In the genomic region with DNA sequence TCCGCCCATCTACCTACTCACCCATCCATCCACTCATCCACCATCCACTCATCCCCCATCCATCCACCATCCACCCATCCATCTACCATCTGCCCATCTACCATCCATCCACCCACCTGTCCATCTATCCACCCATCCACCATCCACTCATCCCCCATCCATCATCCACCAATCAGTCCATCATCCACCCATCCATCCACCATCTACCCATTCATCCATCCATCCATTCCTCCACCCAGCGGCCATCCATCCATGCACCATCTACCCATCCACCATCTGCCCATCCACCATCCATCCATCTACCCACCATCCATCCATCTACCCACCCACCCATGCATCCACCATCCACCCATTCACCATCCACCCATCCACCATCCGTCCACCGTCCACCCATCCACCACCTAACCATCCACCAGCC, we compare ENCODE assay signal across 13 cellular contexts. TPM values are rescaled to one million over a fixed set of nuclear protein-coding genes. Genes with fewer than 3 reads are reported as not detected.
DNase-seq lines count a peak whose midpoint lies in the region; ATAC-seq and TF ChIP-seq lines count a peak whose summit lies in the region.
"Had no signal": no experiment of that assay in that cellular context is flagged by ENCODE, and none has a peak within 500 bp of the region (broad histone marks: within the 10 kb centered on the region; RNA-seq: fewer than 3 reads in every experiment).

No MANE protein-coding gene starts in this region.

- H3K9me3 Mint-ChIP-seq in CD4-positive, CD25-positive, alpha-beta regulatory T cell, result no peaks in the 10 kb centered on the region
- peaks cover 0 to 21% (median 0%) of the 10 kb centered on the region in 11 donors for H3K9me3 Mint-ChIP-seq in naive thymus-derived CD4-positive, alpha-beta T cell
- H3K9me3 Mint-ChIP-seq: mesothelial cell of epicardium, WTC11 had no signal

- TF ChIP-seq POLR2A in uterus (IDR thresholded peaks at IDR 0.05), result no peak

- peak overlapping the region in 2 of 3 donors; percentile 99 to 100 for H3K27ac Mint-ChIP-seq in CD4-positive, CD25-positive, alpha-beta regulatory T cell
- peak overlapping the region; percentile 42 to 100 (median 94) for H3K27ac Mint-ChIP-seq in naive thymus-derived CD4-positive, alpha-beta T cell

- H3K27ac ChIP-seq in CD4-positive, CD25-positive, alpha-beta regulatory T cell (ENCODE audit: insufficient read depth, low read length, poor library complexity, severe bottlenecking), result peak overlapping the region; percentile 99
- no peak overlapping the region for H3K27ac ChIP-seq in HEK293 (ENCODE audit: extremely low read depth, low read depth, low read length)
- peak overlapping the region; percentile 4 to 99 for H3K27ac ChIP-seq in ascending aorta
- peak overlapping the region; percentile 50 for H3K27ac ChIP-seq in naive thymus-derived CD4-positive, alpha-beta T cell (ENCODE audit: low read depth, low read length)
- H3K27ac ChIP-seq in uterus, result no peak overlapping the region

- POLR2A ChIA-PET in HEK293 (lab: Yijun Ruan, JAX), result no interaction called here
- POLR2A ChIA-PET in naive thymus-derived CD4-positive, alpha-beta T cell (lab: Charles Lee), result interaction anchor here (1.0 to 6.7 kb wide), 2 partner anchors 10 to 15 kb away, joined by 4 to 216 read pairs; a partner anchor contains a TSS

- peaks cover 50% of the 10 kb centered on the region for H3K4me1 ChIP-seq in CD4-positive, CD25-positive, alpha-beta regulatory T cell (ENCODE audit: control insufficient read depth, insufficient read depth, low read length, poor library complexity, severe bottlenecking)
- peaks cover 2% of the 10 kb centered on the region; the same call in 1 of the 2 replicates for H3K4me1 ChIP-seq in HEK293 (ENCODE audit: control insufficient read depth, insufficient read depth, low read length)
- H3K4me1 ChIP-seq in ascending aorta, result peaks cover 4 to 29% of the 10 kb centered on the region in 2 donors
- H3K4me1 ChIP-seq in naive thymus-derived CD4-positive, alpha-beta T cell (ENCODE audit: control insufficient read depth in 2 of 2, insufficient read depth in 2 of 2, low read length in 2 of 2), result peaks cover 32 to 41% of the 10 kb centered on the region in 2 donors
- peaks cover 0 to 13% of the 10 kb centered on the region in 2 donors for H3K4me1 ChIP-seq in uterus

- intact Hi-C loops in ascending aorta (cut with DNase I), result no loop called here
- intact Hi-C loops in naive thymus-derived CD4-positive, alpha-beta T cell (cut with micrococcal nuclease), result loop anchor here in 1 of 2 donors (2.0 kb wide), 1 partner anchor 14 kb away; a partner anchor contains a TSS
- intact Hi-C loops in uterus (cut with DNase I; ENCODE audit: low total_unique reads), result no loop called here

- H3K4me3 Mint-ChIP-seq in CD4-positive, CD25-positive, alpha-beta regulatory T cell, result peak overlapping the region in 2 of 4 donors; percentile 93
- H3K4me3 Mint-ChIP-seq in naive thymus-derived CD4-positive, alpha-beta T cell, result peak overlapping the region in 4 of 10 donors; percentile 55 to 83 (median 63)
- H3K4me3 Mint-ChIP-seq: mesothelial cell of epicardium, WTC11 had no signal

- H3K36me3 Mint-ChIP-seq in CD4-positive, CD25-positive, alpha-beta regulatory T cell, result no peaks in the 10 kb centered on the region
- peaks cover 0 to 30% (median 0%) of the 10 kb centered on the region in 5 donors for H3K36me3 Mint-ChIP-seq in naive thymus-derived CD4-positive, alpha-beta T cell
- H3K36me3 Mint-ChIP-seq: mesothelial cell of epicardium, WTC11 had no signal

- H3K9me3 ChIP-seq in CD4-positive, CD25-positive, alpha-beta regulatory T cell (ENCODE audit: control insufficient read depth in 2 of 2, low read length in 2 of 2), result no peaks in the 10 kb centered on the region
- H3K9me3 ChIP-seq in HEK293 (ENCODE audit: control insufficient read depth, insufficient read depth, low read depth, low read length) (no peaks in the 10 kb centered on the region), ascending aorta (no peaks in the 10 kb centered on the region), uterus (no peaks in the 10 kb centered on the region)
- H3K9me3 ChIP-seq in naive thymus-derived CD4-positive, alpha-beta T cell (ENCODE audit: control insufficient read depth in 2 of 3, low read length in 3 of 3), result no peaks in the 10 kb centered on the region

- no peak for TF ChIP-seq CTCF in HEK293 (tag by site-specific recombination; IDR thresholded peaks at IDR 0.05)
- no peak for TF ChIP-seq CTCF in ascending aorta (IDR thresholded peaks at IDR 0.05)
- no peak for TF ChIP-seq CTCF in uterus (IDR thresholded peaks at IDR 0.05)

- ATAC-seq in CD4-positive, CD25-positive, alpha-beta regulatory T cell (ENCODE audit: low read depth in 2 of 2), result no peak
- no peak for ATAC-seq in naive thymus-derived CD4-positive, alpha-beta T cell
- no peak for ATAC-seq in activated CD4-positive, CD25-positive, alpha-beta regulatory T cell treated with anti-CD3 and anti-CD28 coated beads, Interleukin-2, amount 50 U/mL, for 24 hours
- ATAC-seq: WTC11 had no signal

- no peaks in the 10 kb centered on the region for H3K36me3 ChIP-seq in CD4-positive, CD25-positive, alpha-beta regulatory T cell (ENCODE audit: control insufficient read depth, insufficient read depth, low read length)
- H3K36me3 ChIP-seq in HEK293 (ENCODE audit: control insufficient read depth in 2 of 2, insufficient read depth in 1 of 2, low read length in 2 of 2), result no peaks in the 10 kb centered on the region
- H3K36me3 ChIP-seq in ascending aorta, result no peaks in the 10 kb centered on the region
- H3K36me3 ChIP-seq in naive thymus-derived CD4-positive, alpha-beta T cell (ENCODE audit: control insufficient read depth in 2 of 3, insufficient read depth in 3 of 3, low read length in 3 of 3), result no peaks in the 10 kb centered on the region
- no peaks in the 10 kb centered on the region for H3K36me3 ChIP-seq in uterus

- H3K27me3 Mint-ChIP-seq in CD4-positive, CD25-positive, alpha-beta regulatory T cell, result peaks cover 5% of the 10 kb centered on the region
- H3K27me3 Mint-ChIP-seq in naive thymus-derived CD4-positive, alpha-beta T cell, result no peaks in the 10 kb centered on the region

- H3K4me1 Mint-ChIP-seq in CD4-positive, CD25-positive, alpha-beta regulatory T cell, result peaks cover 11 to 48% (median 24%) of the 10 kb centered on the region in 4 donors
- peaks cover 32 to 58% (median 41%) of the 10 kb centered on the region in 7 donors for H3K4me1 Mint-ChIP-seq in naive thymus-derived CD4-positive, alpha-beta T cell

- peak overlapping the region; percentile 9 for H3K4me3 ChIP-seq in CD4-positive, CD25-positive, alpha-beta regulatory T cell (ENCODE audit: low read depth, low read length)
- H3K4me3 ChIP-seq in HEK293 (ENCODE audit: low read depth, low read length), result no peak overlapping the region
- H3K4me3 ChIP-seq in ascending aorta, result no peak overlapping the region
- H3K4me3 ChIP-seq in naive thymus-derived CD4-positive, alpha-beta T cell (ENCODE audit: low read length), result no peak overlapping the region
- no peak overlapping the region for H3K4me3 ChIP-seq in uterus

- CTCF ChIA-PET in HEK293 (lab: Yijun Ruan, JAX), result no interaction called here
- CTCF ChIA-PET in naive thymus-derived CD4-positive, alpha-beta T cell (lab: Charles Lee), result no interaction called here

- DNase-seq in CD4-positive, CD25-positive, alpha-beta regulatory T cell, result no peak
- DNase-seq in ascending aorta (ENCODE audit: low spot score in 2 of 2), result no peak
- DNase-seq in naive thymus-derived CD4-positive, alpha-beta T cell, result no peak
- DNase-seq in AG08395 (ENCODE audit: low spot score), result no peak
- DNase-seq in uterus, result no peak
- DNase-seq: cerebellar nuclear complex, GF-D8, NCI-H187, NCI-H446 treated with DMSO at 0.1 percent for 48 hours had no signal

- H3K27me3 ChIP-seq in CD4-positive, CD25-positive, alpha-beta regulatory T cell (ENCODE audit: control insufficient read depth, insufficient read depth, low read length), result no peaks in the 10 kb centered on the region
- H3K27me3 ChIP-seq in ascending aorta, result no peaks in the 10 kb centered on the region
- H3K27me3 ChIP-seq in naive thymus-derived CD4-positive, alpha-beta T cell (ENCODE audit: control insufficient read depth in 2 of 2, insufficient read depth in 2 of 2, low read length in 2 of 2), result no peaks in the 10 kb centered on the region
- no peaks in the 10 kb centered on the region for H3K27me3 ChIP-seq in uterus

TF ChIP-seq in HEK293, 187 proteins besides CTCF, POLR2A, EP300 and RAD21 (continues in another document):
- TF ChIP-seq ZIC2 (tag by site-specific recombination; IDR thresholded peaks at IDR 0.05), result no peak
- TF ChIP-seq SCRT2 (tag by site-specific recombination; IDR thresholded peaks at IDR 0.05), result no peak

RNA-seq across cellular contexts. Expression of a gene that starts 13.6 kb away (rescaled TPM):
- total RNA-seq in CD4-positive, CD25-positive, alpha-beta regulatory T cell, result 1,564 TPM
- polyA plus RNA-seq in CD4-positive, CD25-positive, alpha-beta regulatory T cell, result 10 to 100 TPM; 30.7 to 85.9 (median 58.8) TPM
- total RNA-seq in ascending aorta (3,570 TPM), uterus (100 to 1,000 TPM; 152 to 386 (median 290) TPM)
- 1,000 to 10,000 TPM in 2 of 5 experiments, 100 to 1,000 TPM in 3; 196 to 1,360 (median 279) TPM for total RNA-seq in naive thymus-derived CD4-positive, alpha-beta T cell
- 10 to 100 TPM; 29.0 to 67.3 TPM for polyA plus RNA-seq in naive thymus-derived CD4-positive, alpha-beta T cell

RNA-seq across cellular contexts. Expression of a gene that starts 20.8 kb away (rescaled TPM):
- total RNA-seq in CD4-positive, CD25-positive, alpha-beta regulatory T cell, result 26.5 TPM
- under 1 TPM in 3 of 4 donors, not detected in 1; 0.03 to 0.28 (median 0.16) TPM for polyA plus RNA-seq in CD4-positive, CD25-positive, alpha-beta regulatory T cell
- total RNA-seq in ascending aorta (51.2 TPM), uterus (10 to 100 TPM in 1 of 4 donors, 1 to 10 TPM in 3; 1.0 to 41.1 (median 3.0) TPM)
- total RNA-seq in naive thymus-derived CD4-positive, alpha-beta T cell, result 10 to 100 TPM in 2 of 5 experiments, 1 to 10 TPM in 3; 4.7 to 28.3 (median 9.1) TPM
- under 1 TPM; 0.19 to 0.24 TPM for polyA plus RNA-seq in naive thymus-derived CD4-positive, alpha-beta T cell

RNA-seq across cellular contexts. Expression of a gene that starts 27.8 kb away (rescaled TPM):
- 45.6 TPM for total RNA-seq in CD4-positive, CD25-positive, alpha-beta regulatory T cell
- 100 to 1,000 TPM; 101 to 118 (median 116) TPM for polyA plus RNA-seq in CD4-positive, CD25-positive, alpha-beta regulatory T cell
- total RNA-seq in ascending aorta (62.5 TPM), uterus (100 to 1,000 TPM in 1 of 4 donors, 10 to 100 TPM in 2, 1 to 10 TPM in 1; 8.8 to 120 (median 64.2) TPM)
- total RNA-seq in naive thymus-derived CD4-positive, alpha-beta T cell, result 100 to 1,000 TPM in 1 of 5 experiments, 10 to 100 TPM in 4; 45.3 to 131 (median 56.2) TPM
- polyA plus RNA-seq in naive thymus-derived CD4-positive, alpha-beta T cell, result 100 to 1,000 TPM; 123 to 163 TPM

RNA-seq across cellular contexts. Expression of a gene that starts 45.4 kb away (rescaled TPM):
- 39.4 TPM for total RNA-seq in CD4-positive, CD25-positive, alpha-beta regulatory T cell
- polyA plus RNA-seq in CD4-positive, CD25-positive, alpha-beta regulatory T cell, result 1 to 10 TPM; 6.7 to 8.7 (median 8.2) TPM
- total RNA-seq in ascending aorta (14.8 TPM), uterus (10 to 100 TPM; 21.2 to 67.9 (median 38.1) TPM)
- 10 to 100 TPM; 26.6 to 57.1 (median 43.8) TPM for total RNA-seq in naive thymus-derived CD4-positive, alpha-beta T cell
- polyA plus RNA-seq in naive thymus-derived CD4-positive, alpha-beta T cell, result 10 to 100 TPM in 1 of 2 donors, 1 to 10 TPM in 1; 9.4 to 11.1 TPM

Comparison
In these comparisons a context has a peak if more than half of its experiments do, and no peak if none do; other contexts are left out.
1. H3K27ac ChIP-seq: peak in CD4-positive, CD25-positive, alpha-beta regulatory T cell (single experiment), ascending aorta (2 of 2) and naive thymus-derived CD4-positive, alpha-beta T cell (single experiment); none in HEK293 (single experiment) and uterus (0 of 2).